28 cellular contexts compared by ENCODE assay signal in genomic region chr3:60444898-60445297, GRCh38.
"Had no signal": no experiment of that assay in that cellular context is flagged by ENCODE, and none has a peak within 500 bp of the region (broad histone marks: within the 10 kb centered on the region; RNA-seq: fewer than 3 reads in every experiment).

No MANE protein-coding gene starts in this region.

- H3K27me3 Mint-ChIP-seq: progenitor cell of endocrine pancreas; stimulated activated naive B cell treated with anti-CD40 and anti-IgM and Interleukin-4, amounts not matched to agents 10 μg/mL and 1 μg/mL and 100 μg/mL, for 72 hours; stimulated activated naive CD8-positive, alpha-beta T cell treated with anti-CD3 and anti-CD28 coated beads, Interleukin-15, Interleukin-2, amounts not matched to agents 100 ng/mL and 50 ng/mL, for 24 hours; type B pancreatic cell had no signal

- H3K4me1 Mint-ChIP-seq: natural killer cell; stimulated activated effector memory CD8-positive, alpha-beta T cell treated with anti-CD3 and anti-CD28 coated beads, Interleukin-12 subunit alpha, Interleukin-12 subunit beta, amount 100 ng/mL, for 72 hours; stimulated activated naive B cell treated with anti-CD40 and anti-IgM and Interleukin-4, amounts not matched to agents 10 μg/mL and 1 μg/mL and 100 μg/mL, for 72 hours had no signal

- H3K4me1 ChIP-seq: neural progenitor cell, parathyroid adenoma, psoas muscle, right lobe of liver, stomach, thyroid gland, tibial nerve, upper lobe of right lung, uterus had no signal

- H3K4me3 ChIP-seq: neural progenitor cell, ovary, psoas muscle, right lobe of liver, sigmoid colon, stomach, thoracic aorta, thyroid gland, tibial nerve, upper lobe of right lung, uterus had no signal

- FAIRE-seq: small intestine had no signal

- H3K4me3 Mint-ChIP-seq: natural killer cell; nephron; neural progenitor cell; stimulated activated effector memory CD8-positive, alpha-beta T cell treated with anti-CD3 and anti-CD28 coated beads, Interleukin-12 subunit alpha, Interleukin-12 subunit beta, amount 100 ng/mL, for 72 hours; stimulated activated naive B cell treated with anti-CD40 and anti-IgM and Interleukin-4, amounts not matched to agents 10 μg/mL and 1 μg/mL and 100 μg/mL, for 72 hours; stimulated activated naive CD8-positive, alpha-beta T cell treated with anti-CD3 and anti-CD28 coated beads, Interleukin-15, Interleukin-2, amounts not matched to agents 100 ng/mL and 50 ng/mL, for 24 hours; type B pancreatic cell had no signal

- H3K36me3 ChIP-seq: neural progenitor cell, ovary, right lobe of liver, sigmoid colon, stomach, thoracic aorta, thyroid gland, tibial nerve, upper lobe of right lung, uterus had no signal

- DNase-seq: natural killer cell; occipital lobe; ovary; posterior cingulate gyrus; psoas muscle; right cardiac atrium; right lobe of liver; sigmoid colon; small intestine; stimulated activated CD4-positive, alpha-beta T cell treated with anti-CD3 and anti-CD28 coated beads, Interleukin-15, amount 100 ng/mL, for 24 hours; stimulated activated CD4-positive, alpha-beta T cell treated with anti-CD3 and anti-CD28 coated beads, Interleukin-2, amount 100 ng/mL, for 24 hours; stimulated activated CD4-positive, alpha-beta T cell treated with anti-CD3 and anti-CD28 coated beads, Interleukin-2, amount 100 ng/mL, for 48 hours; stimulated activated CD4-positive, alpha-beta T cell treated with anti-CD3 and anti-CD28 coated beads, Interleukin-4, amount 100 ng/mL, for 24 hours; stimulated activated naive B cell treated with anti-CD40 and anti-IgM and Interleukin-4, amounts not matched to agents 10 μg/mL and 1 μg/mL and 100 μg/mL, for 72 hours; stimulated activated naive CD4-positive, alpha-beta T cell treated with Interleukin-2 at 50 U/mL for 16 hours; stomach; thyroid gland; upper lobe of right lung; uterus had no signal

- ATAC-seq: natural killer cell; psoas muscle; right cardiac atrium; right lobe of liver; stimulated activated effector memory CD8-positive, alpha-beta T cell treated with anti-CD3 and anti-CD28 coated beads, Interleukin-12 subunit alpha, Interleukin-12 subunit beta, amount 100 ng/mL, for 72 hours; stimulated activated naive B cell treated with anti-CD40 and anti-IgM and Interleukin-4, amounts not matched to agents 10 μg/mL and 1 μg/mL and 100 μg/mL, for 72 hours; upper lobe of right lung had no signal

- H3K9ac ChIP-seq: neural progenitor cell, parathyroid adenoma had no signal

- H3K27ac Mint-ChIP-seq: natural killer cell; nephron; neural progenitor cell; progenitor cell of endocrine pancreas; stimulated activated effector memory CD8-positive, alpha-beta T cell treated with anti-CD3 and anti-CD28 coated beads, Interleukin-12 subunit alpha, Interleukin-12 subunit beta, amount 100 ng/mL, for 72 hours; stimulated activated naive CD8-positive, alpha-beta T cell treated with anti-CD3 and anti-CD28 coated beads, Interleukin-15, Interleukin-2, amounts not matched to agents 100 ng/mL and 50 ng/mL, for 24 hours; type B pancreatic cell had no signal

- H3K9me3 ChIP-seq: ovary, psoas muscle, right lobe of liver, sigmoid colon, stomach, thoracic aorta, thyroid gland, tibial nerve, upper lobe of right lung, uterus had no signal

- H3K36me3 Mint-ChIP-seq: natural killer cell; neural progenitor cell; stimulated activated effector memory CD8-positive, alpha-beta T cell treated with anti-CD3 and anti-CD28 coated beads, Interleukin-12 subunit alpha, Interleukin-12 subunit beta, amount 100 ng/mL, for 72 hours; type B pancreatic cell had no signal

- H3K27ac ChIP-seq: neural progenitor cell, ovary, parathyroid adenoma, psoas muscle, right lobe of liver, sigmoid colon, stomach, thoracic aorta, thyroid gland, tibial nerve, upper lobe of right lung, uterus had no signal

- H3K4me2 ChIP-seq: neural progenitor cell had no signal

- H3K79me2 ChIP-seq: parathyroid adenoma had no signal

- H3K9me3 Mint-ChIP-seq: natural killer cell; neural progenitor cell; stimulated activated effector memory CD8-positive, alpha-beta T cell treated with anti-CD3 and anti-CD28 coated beads, Interleukin-12 subunit alpha, Interleukin-12 subunit beta, amount 100 ng/mL, for 72 hours; stimulated activated naive CD8-positive, alpha-beta T cell treated with anti-CD3 and anti-CD28 coated beads, Interleukin-15, Interleukin-2, amounts not matched to agents 100 ng/mL and 50 ng/mL, for 24 hours had no signal

- H3K27me3 ChIP-seq: neural progenitor cell, ovary, right lobe of liver, stomach, thyroid gland, tibial nerve, upper lobe of right lung, uterus had no signal

- H2AFZ ChIP-seq: neural progenitor cell, parathyroid adenoma had no signal
